ENCODE assay signal across 9 cellular contexts in the genomic region with DNA sequence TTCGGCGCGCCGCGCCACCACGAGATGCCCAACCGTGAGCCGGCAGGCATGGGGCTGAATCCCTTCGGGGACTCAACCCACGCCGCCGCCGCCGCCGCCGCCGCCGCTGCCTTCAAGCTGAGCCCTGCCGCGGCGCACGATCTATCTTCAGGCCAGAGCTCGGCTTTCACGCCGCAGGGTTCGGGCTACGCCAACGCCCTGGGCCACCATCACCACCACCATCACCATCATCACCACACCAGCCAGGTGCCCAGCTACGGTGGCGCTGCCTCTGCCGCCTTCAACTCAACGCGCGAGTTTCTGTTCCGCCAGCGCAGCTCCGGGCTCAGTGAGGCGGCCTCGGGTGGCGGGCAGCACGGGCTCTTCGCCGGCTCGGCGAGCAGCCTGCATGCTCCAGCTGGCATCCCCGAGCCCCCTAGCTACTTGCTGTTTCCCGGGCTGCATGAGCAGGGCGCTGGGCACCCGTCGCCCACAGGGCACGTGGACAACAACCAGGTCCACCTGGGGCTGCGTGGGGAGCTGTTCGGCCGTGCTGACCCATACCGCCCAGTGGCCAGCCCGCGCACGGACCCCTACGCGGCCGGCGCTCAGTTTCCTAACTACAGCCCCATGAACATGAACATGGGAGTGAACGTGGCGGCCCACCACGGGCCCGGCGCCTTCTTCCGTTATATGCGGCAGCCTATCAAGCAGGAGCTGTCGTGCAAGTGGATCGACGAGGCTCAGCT. TPM values are rescaled to one million over a fixed set of nuclear protein-coding genes. Genes with fewer than 3 reads are reported as not detected.
DNase-seq lines count a peak whose midpoint lies in the region; ATAC-seq and TF ChIP-seq lines count a peak whose summit lies in the region.
"Had no signal": no experiment of that assay in that cellular context is flagged by ENCODE, and none has a peak within 500 bp of the region (broad histone marks: within the 10 kb centered on the region; RNA-seq: fewer than 3 reads in every experiment).

No MANE protein-coding gene starts in this region.

- H3K9me3 ChIP-seq in HUES64 (ENCODE audit: insufficient read depth, low read depth, low read length): no peaks in the 10 kb centered on the region
- no peaks in the 10 kb centered on the region for H3K9me3 ChIP-seq in esophagus muscularis mucosa

- peak; percentile 0 for DNase-seq in NCI-H2171 treated with DMSO at 0.1 percent for 48 hours (lab: John Stamatoyannopoulos, UW)
- DNase-seq in NCI-H2171 (lab: John Stamatoyannopoulos, UW): no peak
- DNase-seq in esophagus muscularis mucosa (ENCODE audit: extremely low spot score): no peak
- no peak for DNase-seq in germinal center (ENCODE audit: low spot score)

- peak overlapping the region; percentile 73 for H3K9ac ChIP-seq in HUES64 (ENCODE audit: low read depth, low read length)
- no peak overlapping the region for H3K9ac ChIP-seq in rectal smooth muscle tissue (ENCODE audit: low read length)

- H3K4me3 ChIP-seq in HUES64 (ENCODE audit: low read length) (peak overlapping the region; percentile 84), esophagus muscularis mucosa (peak overlapping the region; percentile 60 to 69 (median 63)), rectal smooth muscle tissue (ENCODE audit: low read length) (peak overlapping the region; percentile 53)

- H3K27me3 ChIP-seq in HUES64 (ENCODE audit: insufficient read depth, low read length) (peaks cover 37% of the 10 kb centered on the region; the same call in 1 of the 2 replicates), esophagus muscularis mucosa (peaks cover 0 to 96% (median 63%) of the 10 kb centered on the region in 4 donors), rectal smooth muscle tissue (ENCODE audit: control insufficient read depth, insufficient read depth, low read length) (peaks cover 24% of the 10 kb centered on the region)

- no peak for TF ChIP-seq EP300 in esophagus muscularis mucosa (IDR thresholded peaks at IDR 0.05)

- no peak for TF ChIP-seq POLR2A in esophagus muscularis mucosa (IDR thresholded peaks at IDR 0.05; ENCODE audit: low read depth)

- peaks cover 29% of the 10 kb centered on the region for H3K36me3 ChIP-seq in HUES64 (ENCODE audit: insufficient read depth, low read length)
- H3K36me3 ChIP-seq in esophagus muscularis mucosa: no peaks in the 10 kb centered on the region
- no peaks in the 10 kb centered on the region for H3K36me3 ChIP-seq in rectal smooth muscle tissue (ENCODE audit: control insufficient read depth, insufficient read depth, low read length)

- ATAC-seq in esophagus mucosa: no peak
- ATAC-seq in HG03442 (IDR thresholded peaks at IDR 0.05; ENCODE audit: unreplicated experiment): no peak

- no peak for TF ChIP-seq CTCF in esophagus muscularis mucosa (IDR thresholded peaks at IDR 0.05)

- under 1% methylated on average over 72 of the region's 72 CpGs for WGBS in HUES64
- WGBS in esophagus muscularis mucosa: 56% methylated on average over 23 of the region's 72 CpGs

- H3K27ac ChIP-seq in HUES64 (ENCODE audit: low read depth, low read length) (peak overlapping the region; percentile 92; the same call in 1 of the 2 replicates), esophagus muscularis mucosa (replicated peaks in 1 of 4) (no peak overlapping the region), rectal smooth muscle tissue (ENCODE audit: low read depth, low read length) (no peak overlapping the region)

- intact Hi-C loops in esophagus muscularis mucosa (cut with DNase I): no loop called here

- H3K4me1 ChIP-seq in HUES64 (ENCODE audit: insufficient read depth, low read length): peaks cover 23% of the 10 kb centered on the region; the same call in 1 of the 2 replicates
- peaks cover 4 to 32% (median 28%) of the 10 kb centered on the region in 4 donors for H3K4me1 ChIP-seq in esophagus muscularis mucosa
- H3K4me1 ChIP-seq in rectal smooth muscle tissue (ENCODE audit: control insufficient read depth, insufficient read depth, low read length): no peaks in the 10 kb centered on the region

RNA-seq across cellular contexts. Expression of a gene that starts 1.0 kb away (rescaled TPM):
- polyA plus RNA-seq in HUES64 (2013, experiment 1 of 2): 56.5 TPM
- 56.5 TPM for polyA plus RNA-seq in HUES64 (2013, experiment 2 of 2)
- total RNA-seq in esophagus muscularis mucosa (not detected), esophagus mucosa (not detected)
- total RNA-seq: activated CD8-positive, alpha-beta memory T cell treated with anti-CD3 and anti-CD28 coated beads for 36 hours had no signal
